21 cellular contexts compared by ENCODE assay signal in genomic region chr7:86970986-86971385, GRCh38.
"Had no signal": no experiment of that assay in that cellular context is flagged by ENCODE, and none has a peak within 500 bp of the region (broad histone marks: within the 10 kb centered on the region; RNA-seq: fewer than 3 reads in every experiment).

No MANE protein-coding gene starts in this region.

- H3K9ac ChIP-seq: SK-N-SH had no signal

- H3K27me3 ChIP-seq: MG63 had no signal

- H3K9me3 ChIP-seq: MG63, SK-N-SH had no signal

- H3K27ac ChIP-seq: RWPE1 had no signal

- DNase-seq: IMR-90, Karpas-422, KG1, MG63, NCI-H1092, NCI-H1105 treated with DMSO at 0.1 percent for 48 hours, NCI-H1417 treated with DMSO at 0.1 percent for 48 hours, NCI-H146, NCI-H1694 treated with DMSO at 0.1 percent for 48 hours, NCI-H1930, NCI-H2081, NCI-H2107, NCI-H2227 treated with DMSO at 0.1 percent for 48 hours, NCI-H524, NCI-H526 treated with DMSO at 0.1 percent for 48 hours, NCI-H748 treated with DMSO at 0.1 percent for 48 hours, SHP77, SK-N-SH, T-helper 1 cell had no signal

- H3K4me2 ChIP-seq: SK-N-SH had no signal

- H3K36me3 ChIP-seq: MG63 had no signal

- ATAC-seq: HepG2 had no signal

- H3K4me3 ChIP-seq: MG63 had no signal

- FAIRE-seq: HepG2 had no signal
